ENCODE assay signal across 12 cellular contexts in the genomic region with DNA sequence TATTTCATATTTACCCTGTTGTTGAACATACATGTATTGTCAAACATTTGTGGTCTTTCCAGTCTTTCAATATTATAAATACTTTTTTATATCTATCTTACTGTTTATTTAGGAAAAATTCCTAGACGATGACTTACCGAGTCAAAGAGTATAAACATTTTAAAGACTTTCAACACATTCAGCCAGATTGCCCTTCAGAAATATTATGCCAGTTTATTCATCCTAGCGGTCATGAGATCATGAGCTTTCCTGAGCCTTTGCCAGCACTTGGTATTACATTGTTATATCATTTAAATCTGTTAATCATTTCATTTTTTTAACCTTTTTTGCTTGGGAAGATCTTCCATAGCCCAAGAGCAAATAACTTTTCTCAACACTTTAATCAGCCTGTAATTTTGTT.
DNase-seq lines count a peak whose midpoint lies in the region; ATAC-seq, FAIRE-seq and TF ChIP-seq lines count a peak whose summit lies in the region.
"Had no signal": no experiment of that assay in that cellular context is flagged by ENCODE, and none has a peak within 500 bp of the region (broad histone marks: within the 10 kb centered on the region; RNA-seq: fewer than 3 reads in every experiment).

No MANE protein-coding gene starts in this region.

- CTCF ChIA-PET in IMR-90 (lab: Yijun Ruan, JAX), result interaction anchor here (1.4 to 2.1 kb wide), 2 partner anchors 19 to 20 kb away, joined by 3 to 8 read pairs; no protein-coding TSS in a partner anchor

- no peaks in the 10 kb centered on the region for H3K79me2 ChIP-seq in ACC112 (ENCODE audit: control insufficient read depth, insufficient read depth, low read length, unreplicated experiment)

- peaks cover 21% of the 10 kb centered on the region for H3K9me1 ChIP-seq in IMR-90 (ENCODE audit: insufficient read depth, low read length)

- peak overlapping the region; percentile 97; the same call in 1 of the 2 replicates for H3K18ac ChIP-seq in IMR-90 (ENCODE audit: low read depth, low read length)

- H3K56ac ChIP-seq in IMR-90 (ENCODE audit: extremely low read depth, insufficient read depth, low read length), result peak overlapping the region; percentile 14; the same call in 1 of the 2 replicates

- POLR2A ChIA-PET in IMR-90 (lab: Charles Lee; ENCODE audit: unreplicated experiment), result interaction anchor here (1.4 kb wide), 1 partner anchor 79 kb away, joined by 3 read pairs; no protein-coding TSS in a partner anchor

- ATAC-seq in IMR-90 (ENCODE audit: low read depth) (peak; percentile 60), GM21526 (IDR thresholded peaks at IDR 0.05; ENCODE audit: low FRiP score, unreplicated experiment) (no peak), HG02571 (IDR thresholded peaks at IDR 0.05; ENCODE audit: unreplicated experiment) (no peak)
- ATAC-seq: activated CD4-positive, CD25-positive, alpha-beta regulatory T cell treated with anti-CD3 and anti-CD28 coated beads, Interleukin-2, amount 50 U/mL, for 24 hours had no signal

- peaks cover 34 to 64% of the 10 kb centered on the region in 2 experiments for H3K79me1 ChIP-seq in IMR-90 (ENCODE audit: low read depth in 1 of 2, low read length in 2 of 2)

- H3K4me2 ChIP-seq in IMR-90 (ENCODE audit: low read depth, low read length), result peak overlapping the region; percentile 11; the same call in 1 of the 2 replicates

- H3K23ac ChIP-seq in IMR-90 (ENCODE audit: low read depth, low read length), result peak overlapping the region; percentile 52; the same call in 1 of the 2 replicates

- TF ChIP-seq RAD21 in IMR-90 (IDR thresholded peaks at IDR 0.05; ENCODE audit: low read length), result no peak

- H3K4me1 ChIP-seq in ACC112 (ENCODE audit: control insufficient read depth, insufficient read depth, low read length, unreplicated experiment) (peaks cover 52% of the 10 kb centered on the region), IMR-90 (ENCODE audit: control insufficient read depth, insufficient read depth, low read length) (peaks cover 23% of the 10 kb centered on the region), prostate gland (replicated peaks) (no peaks in the 10 kb centered on the region), left ventricle myocardium inferior (no peaks in the 10 kb centered on the region)
- H3K4me1 ChIP-seq: SJCRH30 had no signal

- no peak overlapping the region; the same call in 2 of the 3 replicates for H2BK15ac ChIP-seq in IMR-90 (ENCODE audit: low read depth, low read length)

- H2BK120ac ChIP-seq in IMR-90 (ENCODE audit: low read depth, low read length), result peak overlapping the region; percentile 87

- BruUV-seq in IMR-90 (replicated peaks; lab: Mats Ljungman, UMichigan), result no TSS peak

- peak overlapping the region; percentile 37 to 44; a peak in 1 of 4 replicates for H4K8ac ChIP-seq in IMR-90 (ENCODE audit: low read depth in 2 of 2, low read length in 2 of 2)

- FAIRE-seq in islet of Langerhans (lab: Jason Lieb, UNC), result peak; percentile 62

- dilution Hi-C loops in IMR-90 (cut with HindIII; ENCODE audit: low sequenced_read_pairs, unreplicated experiment), result no loop called here

- no peak overlapping the region for H2AK9ac ChIP-seq in IMR-90 (replicated peaks; ENCODE audit: low read depth, low read length, poor library complexity)

- H2AFZ ChIP-seq in ACC112 (ENCODE audit: low read length, unreplicated experiment) (no peak overlapping the region), IMR-90 (replicated peaks; ENCODE audit: low read length, poor library complexity) (no peak overlapping the region)

- no peak overlapping the region for H2AK5ac ChIP-seq in IMR-90 (ENCODE audit: low read depth, low read length)

- peak overlapping the region; percentile 95 for H2BK20ac ChIP-seq in IMR-90 (ENCODE audit: low read depth, low read length)

- H2BK5ac ChIP-seq in IMR-90 (ENCODE audit: low read depth, low read length, poor library complexity, severe bottlenecking), result peak overlapping the region; percentile 85

- no peak overlapping the region for H3K9ac ChIP-seq in IMR-90 (ENCODE audit: low read depth, low read length)

- H3K27ac ChIP-seq in ACC112 (ENCODE audit: low read depth, low read length) (peak overlapping the region; percentile 26; the same call in 1 of the 2 replicates), IMR-90 (ENCODE audit: insufficient read depth, low read length) (no peak overlapping the region; the same call in 1 of the 2 replicates), brain microvascular endothelial cell (no peak overlapping the region), prostate gland (peak overlapping the region in 1 of 2 donors; percentile 9), left ventricle myocardium inferior (replicated peaks) (no peak overlapping the region)
- H3K27ac ChIP-seq: SJCRH30, stomach had no signal

- no peak overlapping the region for H4K5ac ChIP-seq in IMR-90 (ENCODE audit: low read depth, low read length)

- no peak overlapping the region for H3K4me3 ChIP-seq in ACC112 (ENCODE audit: low read depth, low read length)
- no peak overlapping the region for H3K4me3 ChIP-seq in IMR-90 (ENCODE audit: insufficient read depth, low read depth, low read length)
- no peak overlapping the region for H3K4me3 ChIP-seq in brain microvascular endothelial cell (ENCODE audit: low read depth, low read length)
- H3K4me3 ChIP-seq in prostate gland, result no peak overlapping the region
- no peak overlapping the region for H3K4me3 ChIP-seq in left ventricle myocardium inferior
- H3K4me3 ChIP-seq: SJCRH30, stomach had no signal

- no peaks in the 10 kb centered on the region for H3K27me3 ChIP-seq in ACC112 (ENCODE audit: insufficient read depth, low read length)
- H3K27me3 ChIP-seq in IMR-90 (ENCODE audit: control insufficient read depth, insufficient read depth, low read length), result no peaks in the 10 kb centered on the region
- no peaks in the 10 kb centered on the region for H3K27me3 ChIP-seq in brain microvascular endothelial cell (replicated peaks)
- no peaks in the 10 kb centered on the region for H3K27me3 ChIP-seq in prostate gland (replicated peaks; ENCODE audit: insufficient read depth)
- H3K27me3 ChIP-seq in left ventricle myocardium inferior (ENCODE audit: low read depth), result no peaks in the 10 kb centered on the region
- H3K27me3 ChIP-seq: SJCRH30, stomach had no signal

- H3K9me3 ChIP-seq in IMR-90 (ENCODE audit: control insufficient read depth, insufficient read depth, low read length) (no peaks in the 10 kb centered on the region), prostate gland (no peaks in the 10 kb centered on the region), left ventricle myocardium inferior (replicated peaks) (no peaks in the 10 kb centered on the region)
- H3K9me3 ChIP-seq: stomach had no signal

- peak overlapping the region; percentile 82; the same call in 1 of the 2 replicates for H3K14ac ChIP-seq in IMR-90 (replicated peaks; ENCODE audit: low read depth, low read length)

- intact Hi-C loops in IMR-90 (cut with micrococcal nuclease) (loop anchor here (5.0 kb wide), 1 partner anchor 79 kb away; no protein-coding TSS in a partner anchor), prostate gland (cut with DNase I) (no loop called here), left ventricle myocardium inferior (cut with micrococcal nuclease) (no loop called here)

- TF ChIP-seq POLR2A in IMR-90 (IDR thresholded peaks at IDR 0.05; ENCODE audit: low read depth, low read length), result no peak
- TF ChIP-seq POLR2A in prostate gland (IDR thresholded peaks at IDR 0.05), result no peak

- H4K91ac ChIP-seq in IMR-90 (ENCODE audit: insufficient read depth, low read depth, low read length), result no peak overlapping the region

- peaks cover 14% of the 10 kb centered on the region; the same call in 1 of the 2 replicates for H4K20me1 ChIP-seq in IMR-90 (ENCODE audit: insufficient read depth, low read length)

- DNase-seq in IMR-90 (peak; percentile 83), brain microvascular endothelial cell (peak; percentile 35), prostate gland (ENCODE audit: low spot score) (no peak), left ventricle myocardium inferior (no peak)
- DNase-seq: GF-D8, SJCRH30, stomach had no signal

- H3K4ac ChIP-seq in IMR-90 (ENCODE audit: low read depth, low read length), result peak overlapping the region; percentile 87; the same call in 1 of the 2 replicates

- no peaks in the 10 kb centered on the region; the same call in 1 of the 2 replicates for H3K36me3 ChIP-seq in ACC112 (ENCODE audit: insufficient read depth, low read length)
- peaks cover 8% of the 10 kb centered on the region for H3K36me3 ChIP-seq in IMR-90 (ENCODE audit: control insufficient read depth, insufficient read depth, low read length)
- no peaks in the 10 kb centered on the region for H3K36me3 ChIP-seq in brain microvascular endothelial cell (replicated peaks)
- no peaks in the 10 kb centered on the region for H3K36me3 ChIP-seq in prostate gland
- H3K36me3 ChIP-seq in left ventricle myocardium inferior, result no peaks in the 10 kb centered on the region

- in situ Hi-C loops in IMR-90 (cut with MboI; ENCODE audit: low sequenced_read_pairs) (no loop called here), brain microvascular endothelial cell (cut with HindIII; ENCODE audit: low pct_ligation_motif_present, low sequenced_read_pairs) (no loop called here)

- TF ChIP-seq CTCF in IMR-90 (conservative IDR thresholded peaks at IDR 0.05; ENCODE audit: low read depth, low read length) (no peak), brain microvascular endothelial cell (IDR thresholded peaks at IDR 0.05; ENCODE audit: low read depth, low read length, missing control alignments) (no peak), prostate gland (IDR thresholded peaks at IDR 0.05) (no peak), left ventricle myocardium inferior (IDR thresholded peaks at IDR 0.05; ENCODE audit: borderline replicate concordance) (no peak)

- no CpG with 5 or more reads among the region's 3 CpGs for WGBS in IMR-90 (ENCODE audit: extremely low coverage in 2 of 2, insufficient read length in 1 of 2), 2 experiments
- 28% methylated on average over 3 of the region's 3 CpGs for WGBS in prostate gland

TF ChIP-seq in IMR-90, 13 proteins besides CTCF, POLR2A, EP300 and RAD21:
- TF ChIP-seq FOS (IDR thresholded peaks at IDR 0.05; ENCODE audit: low read depth, low read length), result peak; percentile 77
- TF ChIP-seq CEBPB (IDR thresholded peaks at IDR 0.05; ENCODE audit: low read depth, low read length), result peak; percentile 66; the same call in 1 of the 2 replicates
- TF ChIP-seq MXI1 (IDR thresholded peaks at IDR 0.05; ENCODE audit: borderline replicate concordance, low read depth, low read length), result no peak

Comparison
In these comparisons a context has a peak if more than half of its experiments do, and no peak if none do; other contexts are left out.
1. DNase-seq: peak in IMR-90 (single experiment) and brain microvascular endothelial cell (single experiment); none in prostate gland (single experiment) and left ventricle myocardium inferior (single experiment).